Comparison of ENCODE assay signal across 7 cellular contexts in genomic region chr9:40106003-40106782, GRCh38.
DNase-seq lines count a peak whose midpoint lies in the region; ATAC-seq and TF ChIP-seq lines count a peak whose summit lies in the region.
"Not testable (repeated sequence)": the region's sequence is repeated elsewhere in the genome, so short reads cannot be mapped to it uniquely, and the experiment has no call there.

No MANE protein-coding gene starts in this region.

- not testable (repeated sequence) for H3K9me3 Mint-ChIP-seq in activated CD8-positive, alpha-beta T cell treated with anti-CD3 and anti-CD28 coated beads for 36 hours; brain

- not testable (repeated sequence) for H3K4me1 Mint-ChIP-seq in activated CD8-positive, alpha-beta T cell treated with anti-CD3 and anti-CD28 coated beads for 36 hours (ENCODE audit: low read depth); brain

- DNase-seq in NAMALWA (ENCODE audit: low spot score) (peak; percentile 41), foreskin melanocyte (peak; percentile 3), myocyte (ENCODE audit: low read depth) (peak; percentile 8)
- peak; percentile 47 for DNase-seq in activated CD8-positive, alpha-beta T cell treated with anti-CD3 and anti-CD28 coated beads for 36 hours
- DNase-seq in stimulated activated CD4-positive, alpha-beta T cell treated with anti-CD3 and anti-CD28 coated beads, Interleukin-1b, Interleukin-23, amount 100 ng/mL, for 4 hours (ENCODE audit: low read depth in 2 of 2): peak; percentile 6 to 22

- H3K36me3 Mint-ChIP-seq in activated CD8-positive, alpha-beta T cell treated with anti-CD3 and anti-CD28 coated beads for 36 hours (ENCODE audit: low read depth); brain: not testable (repeated sequence)

- intact Hi-C loops in activated CD8-positive, alpha-beta T cell treated with anti-CD3 and anti-CD28 coated beads for 36 hours (cut with micrococcal nuclease): not testable (repeated sequence)

- H3K27me3 Mint-ChIP-seq in activated CD8-positive, alpha-beta T cell treated with anti-CD3 and anti-CD28 coated beads for 36 hours; brain: not testable (repeated sequence)

- CTCF ChIA-PET in activated CD8-positive, alpha-beta T cell treated with anti-CD3 and anti-CD28 coated beads for 36 hours (lab: Charles Lee): not testable (repeated sequence)

- ATAC-seq in GM19463 (IDR thresholded peaks at IDR 0.05; ENCODE audit: unreplicated experiment): peak; percentile 76
- ATAC-seq in activated CD8-positive, alpha-beta T cell treated with anti-CD3 and anti-CD28 coated beads for 36 hours: peak; percentile 62

- peak overlapping the region; percentile 73 for H3K4me3 Mint-ChIP-seq in activated CD8-positive, alpha-beta T cell treated with anti-CD3 and anti-CD28 coated beads for 36 hours
- peak overlapping the region; percentile 80 to 96 (median 93) for H3K4me3 Mint-ChIP-seq in brain

- TF ChIP-seq CTCF in activated CD8-positive, alpha-beta T cell treated with anti-CD3 and anti-CD28 coated beads for 36 hours (IDR thresholded peaks at IDR 0.05); brain (conservative IDR thresholded peaks at IDR 0.05): not testable (repeated sequence)

- not testable (repeated sequence) for H3K27ac Mint-ChIP-seq in activated CD8-positive, alpha-beta T cell treated with anti-CD3 and anti-CD28 coated beads for 36 hours
- peak overlapping the region in 4 of 5 experiments; percentile 87 to 99 (median 95) for H3K27ac Mint-ChIP-seq in brain

- POLR2A ChIA-PET in activated CD8-positive, alpha-beta T cell treated with anti-CD3 and anti-CD28 coated beads for 36 hours (lab: Charles Lee): not testable (repeated sequence)

Comparison
In these comparisons a context has a peak if more than half of its experiments do, and no peak if none do; other contexts are left out.
1. Peak in every context shown above with its lines: DNase-seq and ATAC-seq.